Comparison of ENCODE assay signal across 20 cellular contexts in genomic region chr5:133250527-133250926, GRCh38.
A peak's percentile ranks its signal among the peaks of the same experiment; 100 is the strongest.
DNase-seq lines count a peak whose midpoint lies in the region.
"Had no signal": no experiment of that assay in that cellular context is flagged by ENCODE, and none has a peak within 500 bp of the region (broad histone marks: within the 10 kb centered on the region; RNA-seq: fewer than 3 reads in every experiment).

No MANE protein-coding gene starts in this region.

- DNase-seq in NCI-H748 (lab: John Stamatoyannopoulos, UW; ENCODE audit: unreplicated experiment) (peak; percentile 86), NCI-H748 treated with DMSO at 0.1 percent for 48 hours (lab: John Stamatoyannopoulos, UW) (no peak), RPMI8226 (peak; percentile 93), KG1 (lab: John Stamatoyannopoulos, UW) (no peak)
- DNase-seq in Jurkat, Clone E6-1 (ENCODE audit: low read depth, low spot score): peak; percentile 46
- DNase-seq in stimulated activated CD8-positive, alpha-beta memory T cell treated with anti-CD3 and anti-CD28 coated beads, Interleukin-4, amount 100 ng/mL, for 48 hours: no peak
- DNase-seq in CD8-positive, alpha-beta memory T cell: no peak
- DNase-seq: 8988T; CD4-positive, alpha-beta T cell; GOT3; HFFc6; IMR-90; Karpas-422; NCI-H1436 treated with DMSO at 0.1 percent for 48 hours; NCI-H446 treated with DMSO at 0.1 percent for 48 hours; NCI-H526; SK-N-SH; SW 1271 had no signal

- H3K36me3 Mint-ChIP-seq in CD8-positive, alpha-beta memory T cell: no peaks in the 10 kb centered on the region

- no peaks in the 10 kb centered on the region for H3K36me3 ChIP-seq in CD8-positive, alpha-beta memory T cell (ENCODE audit: insufficient read depth, low read length)
- H3K36me3 ChIP-seq: HAP-1 had no signal

- no peak overlapping the region for H3K4me3 Mint-ChIP-seq in CD8-positive, alpha-beta memory T cell
- H3K4me3 Mint-ChIP-seq: CD4-positive, alpha-beta T cell; HFFc6; T-helper 1 cell treated with Interleukin-12 subunit alpha and Interleukin-12 subunit beta and Interleukin-4 antibody, amounts not matched to agents 30 μg/mL and 1 μg/mL, for 36 hours had no signal

- no peaks in the 10 kb centered on the region for H3K4me1 ChIP-seq in CD8-positive, alpha-beta memory T cell (ENCODE audit: insufficient read depth, low read length)
- H3K4me1 ChIP-seq: HAP-1 had no signal

- no peak overlapping the region for H3K27ac ChIP-seq in CD8-positive, alpha-beta memory T cell (ENCODE audit: low read depth, low read length)

- peak overlapping the region in 1 of 8 donors; percentile 8 for H3K27ac Mint-ChIP-seq in CD8-positive, alpha-beta memory T cell
- H3K27ac Mint-ChIP-seq: CD4-positive, alpha-beta T cell; HFFc6; T-helper 1 cell treated with Interleukin-12 subunit alpha and Interleukin-12 subunit beta and Interleukin-4 antibody, amounts not matched to agents 30 μg/mL and 1 μg/mL, for 36 hours had no signal

- CTCF ChIA-PET in CD8-positive, alpha-beta memory T cell (lab: Charles Lee): no interaction called here

- POLR2A ChIA-PET in CD8-positive, alpha-beta memory T cell (lab: Charles Lee): interaction anchor here (0.6 kb wide), 1 partner anchor 37 kb away, joined by 3 read pairs; no protein-coding TSS in a partner anchor

- H3K27me3 Mint-ChIP-seq in CD8-positive, alpha-beta memory T cell: peaks cover 7 to 10% of the 10 kb centered on the region in 2 donors
- H3K27me3 Mint-ChIP-seq: CD4-positive, alpha-beta T cell had no signal

- no peaks in the 10 kb centered on the region for H3K27me3 ChIP-seq in CD8-positive, alpha-beta memory T cell (ENCODE audit: insufficient read depth, low read length, poor library complexity, severe bottlenecking)

- H3K9me3 Mint-ChIP-seq in CD8-positive, alpha-beta memory T cell: no peaks in the 10 kb centered on the region
- H3K9me3 Mint-ChIP-seq: CD4-positive, alpha-beta T cell; HFFc6; T-helper 1 cell treated with Interleukin-12 subunit alpha and Interleukin-12 subunit beta and Interleukin-4 antibody, amounts not matched to agents 30 μg/mL and 1 μg/mL, for 36 hours had no signal

- H3K4me1 Mint-ChIP-seq in CD8-positive, alpha-beta memory T cell: peaks cover 0 to under 1% (median 0%) of the 10 kb centered on the region in 3 donors

- no peak overlapping the region for H3K4me3 ChIP-seq in Jurkat, Clone E6-1 (ENCODE audit: low read length)
- H3K4me3 ChIP-seq in CD8-positive, alpha-beta memory T cell (ENCODE audit: low read length): no peak overlapping the region
- H3K4me3 ChIP-seq: HAP-1 had no signal

- no peaks in the 10 kb centered on the region for H3K9me3 ChIP-seq in CD8-positive, alpha-beta memory T cell (ENCODE audit: low read length)
- H3K9me3 ChIP-seq: HAP-1, SK-N-SH had no signal

Comparison
In these comparisons a context has a peak if more than half of its experiments do, and no peak if none do; other contexts are left out.
1. DNase-seq: peak in NCI-H748 (single experiment), Jurkat, Clone E6-1 (single experiment) and RPMI8226 (single experiment); none in NCI-H748 treated with DMSO at 0.1 percent for 48 hours (single experiment), stimulated activated CD8-positive, alpha-beta memory T cell treated with anti-CD3 and anti-CD28 coated beads, Interleukin-4, amount 100 ng/mL, for 48 hours (single experiment), CD8-positive, alpha-beta memory T cell (0 of 5) and KG1 (single experiment).